Comparison of ENCODE assay signal across 9 cellular contexts in genomic region chr5:143003328-143003636, GRCh38.
DNase-seq lines count a peak whose midpoint lies in the region; ATAC-seq, FAIRE-seq and TF ChIP-seq lines count a peak whose summit lies in the region.
"Had no signal": no experiment of that assay in that cellular context is flagged by ENCODE, and none has a peak within 500 bp of the region (broad histone marks: within the 10 kb centered on the region; RNA-seq: fewer than 3 reads in every experiment).

No MANE protein-coding gene starts in this region.

- no peaks in the 10 kb centered on the region for H3K9me1 ChIP-seq in endothelial cell of umbilical vein (replicated peaks; ENCODE audit: control insufficient read depth, extremely low read depth, insufficient read depth, low read length)

- H3K4me3 Mint-ChIP-seq in Calu3 (ENCODE audit: low read depth, unreplicated experiment): no peak overlapping the region

- H3K79me2 ChIP-seq in endothelial cell of umbilical vein (ENCODE audit: control insufficient read depth, insufficient read depth, low read length): no peaks in the 10 kb centered on the region

- H3K27ac ChIP-seq in RWPE2 (ENCODE audit: poor library complexity, severe bottlenecking) (peak overlapping the region; percentile 74), endothelial cell of umbilical vein (ENCODE audit: insufficient read depth, low read depth, low read length) (peak overlapping the region; percentile 90), sigmoid colon (peak overlapping the region; percentile 14 to 60 (median 48))

- peaks cover 30% of the 10 kb centered on the region for H3K4me1 ChIP-seq in RWPE2 (ENCODE audit: insufficient read depth, poor library complexity, severe bottlenecking)
- H3K4me1 ChIP-seq in endothelial cell of umbilical vein (ENCODE audit: control insufficient read depth, extremely low read depth, insufficient read depth, low read length): peaks cover 22% of the 10 kb centered on the region
- peaks cover 0 to 28% (median 27%) of the 10 kb centered on the region in 4 donors for H3K4me1 ChIP-seq in sigmoid colon

- peak overlapping the region; percentile 56 for H3K27ac Mint-ChIP-seq in Calu3 (ENCODE audit: unreplicated experiment)

- DNase-seq in Calu3 (no peak), RWPE2 (ENCODE audit: low spot score) (no peak), endothelial cell of umbilical vein (ENCODE audit: low read depth, low spot score) (no peak), sigmoid colon (no peak), GM20000 (ENCODE audit: low spot score) (no peak), GM13976 (ENCODE audit: low spot score) (no peak)

- H3K27me3 Mint-ChIP-seq in Calu3 (ENCODE audit: unreplicated experiment): no peaks in the 10 kb centered on the region

- H3K9ac ChIP-seq in endothelial cell of umbilical vein (replicated peaks; ENCODE audit: extremely low read depth, insufficient read depth, low read length): peak overlapping the region; percentile 55

- no peaks in the 10 kb centered on the region for H3K9me3 Mint-ChIP-seq in Calu3 (ENCODE audit: low read depth, unreplicated experiment)

- no peak overlapping the region for H2AFZ ChIP-seq in endothelial cell of umbilical vein (ENCODE audit: low read depth, low read length)

- H3K9me3 ChIP-seq in RWPE2 (ENCODE audit: severe bottlenecking) (no peaks in the 10 kb centered on the region), endothelial cell of umbilical vein (replicated peaks; ENCODE audit: control insufficient read depth, insufficient read depth, low read length) (no peaks in the 10 kb centered on the region), sigmoid colon (no peaks in the 10 kb centered on the region)

- TF ChIP-seq POLR2A in endothelial cell of umbilical vein (IDR thresholded peaks at IDR 0.05; ENCODE audit: low read depth, low read length) (no peak), sigmoid colon (IDR thresholded peaks at IDR 0.05) (no peak)

- no peak for FAIRE-seq in endothelial cell of umbilical vein (lab: Jason Lieb, UNC)
- FAIRE-seq: G401.6 had no signal

- no peak for TF ChIP-seq EP300 in sigmoid colon (IDR thresholded peaks at IDR 0.05)

- peaks cover 31% of the 10 kb centered on the region for H3K4me1 Mint-ChIP-seq in Calu3 (ENCODE audit: low read depth, unreplicated experiment)

- ATAC-seq in RWPE2 (ENCODE audit: low read depth) (no peak), GM19035 (IDR thresholded peaks at IDR 0.05; ENCODE audit: unreplicated experiment) (no peak), HG03097 (IDR thresholded peaks at IDR 0.05; ENCODE audit: low FRiP score, unreplicated experiment) (no peak)

- CTCF ChIA-PET in Calu3 (lab: Charles Lee): interaction anchor here (0.9 to 2.0 kb wide), 3 partner anchors 243 to 821 kb away, joined by 3 to 9 read pairs (median 4); no protein-coding TSS in a partner anchor
- CTCF ChIA-PET in endothelial cell of umbilical vein (lab: Charles Lee): interaction anchor here (0.7 to 3.6 kb wide), 35 partner anchors 14 to 1187 kb away, joined by 3 to 35 read pairs (median 5); partner anchors contain the start of gene NR3C1

- peaks cover 21% of the 10 kb centered on the region for H3K36me3 Mint-ChIP-seq in Calu3 (ENCODE audit: insufficient read depth, unreplicated experiment)

- 88 to 91% methylated on average over 3 of the region's 3 CpGs for WGBS in sigmoid colon, 2 donors

- H3K4me2 ChIP-seq in endothelial cell of umbilical vein (ENCODE audit: insufficient read depth, low read length): peak overlapping the region; percentile 32

- H3K27me3 ChIP-seq in RWPE2 (ENCODE audit: insufficient read depth, poor library complexity, severe bottlenecking): no peaks in the 10 kb centered on the region
- H3K27me3 ChIP-seq in endothelial cell of umbilical vein (ENCODE audit: control insufficient read depth in 2 of 2, insufficient read depth in 2 of 2, low read length in 2 of 2): no peaks in the 10 kb centered on the region
- H3K27me3 ChIP-seq in sigmoid colon: no peaks in the 10 kb centered on the region

- TF ChIP-seq CTCF in Calu3 (IDR thresholded peaks at IDR 0.05; ENCODE audit: unreplicated experiment) (no peak), RWPE2 (IDR thresholded peaks at IDR 0.05; ENCODE audit: poor library complexity, severe bottlenecking) (peak; percentile 45), endothelial cell of umbilical vein (IDR thresholded peaks at IDR 0.05; ENCODE audit: extremely low read depth in 1 of 2, insufficient read depth in 1 of 2, low read depth in 1 of 2, low read length in 2 of 2) (peak in 1 of 2 donors; percentile 0), sigmoid colon (IDR thresholded peaks at IDR 0.05) (no peak), GM20000 (IDR thresholded peaks at IDR 0.05; ENCODE audit: extremely low read depth, missing control alignments) (no peak), GM13976 (IDR thresholded peaks at IDR 0.05; ENCODE audit: borderline replicate concordance, control extremely low read depth, extremely low read depth, insufficient read depth, missing control alignments) (no peak)

- no peak overlapping the region for H3K4me3 ChIP-seq in RWPE2 (ENCODE audit: severe bottlenecking)
- no peak overlapping the region for H3K4me3 ChIP-seq in endothelial cell of umbilical vein (replicated peaks in 1 of 3; ENCODE audit: insufficient read depth in 1 of 3, low read depth in 1 of 3, low read length in 3 of 3)
- H3K4me3 ChIP-seq in sigmoid colon: no peak overlapping the region

- intact Hi-C loops in Calu3 (cut with micrococcal nuclease; ENCODE audit: unreplicated experiment) (loop anchor here (2.0 to 10.0 kb wide), 3 partner anchors 394 to 966 kb away; no protein-coding TSS in a partner anchor), endothelial cell of umbilical vein (cut with micrococcal nuclease) (loop anchor here (1.0 to 10.0 kb wide), 5 partner anchors 34 to 965 kb away; no protein-coding TSS in a partner anchor), sigmoid colon (cut with DNase I) (loop anchor here (5.0 kb wide), 1 partner anchor 399 kb away; the partner anchor contains the start of gene NR3C1)

- H4K20me1 ChIP-seq in endothelial cell of umbilical vein (replicated peaks; ENCODE audit: control insufficient read depth, extremely low read depth, insufficient read depth, low read length): no peaks in the 10 kb centered on the region

- BruUV-seq in Calu3 (replicated peaks; lab: Mats Ljungman, UMichigan) (no TSS peak), endothelial cell of umbilical vein (replicated peaks; lab: Mats Ljungman, UMichigan) (no TSS peak)

- POLR2A ChIA-PET in endothelial cell of umbilical vein (lab: Charles Lee): no interaction called here

- no peaks in the 10 kb centered on the region for H3K36me3 ChIP-seq in RWPE2 (ENCODE audit: low read depth)
- H3K36me3 ChIP-seq in endothelial cell of umbilical vein (ENCODE audit: control insufficient read depth in 2 of 2, extremely low read depth in 1 of 2, insufficient read depth in 2 of 2, low read length in 2 of 2): no peaks in the 10 kb centered on the region
- no peaks in the 10 kb centered on the region for H3K36me3 ChIP-seq in sigmoid colon

- in situ Hi-C loops in GM13976 (cut with MboI; ENCODE audit: low sequenced_read_pairs, unreplicated experiment): loop anchor here (10.0 to 25.0 kb wide), 2 partner anchors 392 to 809 kb away; partner anchors contain the start of gene HMHB1

- dilution Hi-C loops in endothelial cell of umbilical vein (cut with MboI; ENCODE audit: extremely low pct_ligation_motif_present, low sequenced_read_pairs): no loop called here

TF ChIP-seq in endothelial cell of umbilical vein, 7 proteins besides CTCF, POLR2A, EP300 and RAD21:
- TF ChIP-seq GATA2 (IDR thresholded peaks at IDR 0.05; ENCODE audit: insufficient read depth, insufficient read length, low read depth, low read length): no peak
- no peak for TF ChIP-seq FOS (IDR thresholded peaks at IDR 0.05; ENCODE audit: borderline replicate concordance, insufficient read depth, low read length)
- no peak for TF ChIP-seq MYC (IDR thresholded peaks at IDR 0.05; ENCODE audit: low read depth, low read length)
- no peak for TF ChIP-seq EZH2 (IDR thresholded peaks at IDR 0.05; ENCODE audit: borderline replicate concordance, low read depth, low read length, severe bottlenecking)
- TF ChIP-seq JUN (IDR thresholded peaks at IDR 0.05; ENCODE audit: borderline replicate concordance, insufficient read depth, insufficient read length, low read depth): no peak
- TF ChIP-seq MAX (IDR thresholded peaks at IDR 0.05; ENCODE audit: insufficient read depth, insufficient read length): no peak
- no peak for TF ChIP-seq POLR2AphosphoS5 (IDR thresholded peaks at IDR 0.05; ENCODE audit: insufficient read depth, low read depth, low read length)
